8 cellular contexts compared by ENCODE assay signal in the genomic region with DNA sequence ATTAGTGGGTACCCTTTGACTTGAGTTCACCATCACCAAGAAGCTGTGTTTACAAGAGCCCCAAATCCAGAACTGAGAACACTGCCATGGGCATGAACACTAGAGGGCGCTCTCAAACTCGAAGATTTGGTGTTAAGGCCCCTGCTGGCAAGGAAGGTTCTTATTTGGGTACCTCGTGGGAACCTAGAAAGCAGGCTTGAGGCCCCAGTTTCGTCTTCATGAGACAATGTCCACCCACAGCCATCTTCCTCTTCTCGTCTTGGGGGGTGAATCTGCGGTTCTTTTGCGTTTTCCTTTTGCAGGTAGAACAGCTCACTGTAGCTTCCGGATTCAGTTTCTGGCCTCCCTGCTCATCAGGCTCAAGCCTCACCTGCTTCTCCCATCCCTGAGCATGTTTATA.
DNase-seq lines count a peak whose midpoint lies in the region; ATAC-seq, FAIRE-seq and TF ChIP-seq lines count a peak whose summit lies in the region.

No MANE protein-coding gene starts in this region.

- no peaks in the 10 kb centered on the region for H3K9me2 ChIP-seq in SU-DHL-6 (replicated peaks; ENCODE audit: insufficient read depth, low read length)

- no peak overlapping the region for H3K27ac Mint-ChIP-seq in activated naive CD8-positive, alpha-beta T cell treated with anti-CD3 and anti-CD28 coated beads, Interleukin-2, amount 50 U/mL, for 24 hours
- H3K27ac Mint-ChIP-seq in activated naive CD8-positive, alpha-beta T cell treated with anti-CD3 and anti-CD28 coated beads for 36 hours, result no peak overlapping the region
- no peak overlapping the region for H3K27ac Mint-ChIP-seq in nephron progenitor cell
- H3K27ac Mint-ChIP-seq in stimulated activated effector memory CD8-positive, alpha-beta T cell treated with anti-CD3 and anti-CD28 coated beads, Interleukin-12 subunit alpha, Interleukin-12 subunit beta, amount 100 ng/mL, for 72 hours, result no peak overlapping the region

- peaks cover 4% of the 10 kb centered on the region for H3K9me3 Mint-ChIP-seq in activated naive CD8-positive, alpha-beta T cell treated with anti-CD3 and anti-CD28 coated beads, Interleukin-2, amount 50 U/mL, for 24 hours
- H3K9me3 Mint-ChIP-seq in activated naive CD8-positive, alpha-beta T cell treated with anti-CD3 and anti-CD28 coated beads for 36 hours, result peaks cover 2% of the 10 kb centered on the region
- no peaks in the 10 kb centered on the region for H3K9me3 Mint-ChIP-seq in nephron progenitor cell
- peaks cover 13% of the 10 kb centered on the region for H3K9me3 Mint-ChIP-seq in stimulated activated effector memory CD8-positive, alpha-beta T cell treated with anti-CD3 and anti-CD28 coated beads, Interleukin-12 subunit alpha, Interleukin-12 subunit beta, amount 100 ng/mL, for 72 hours

- no peak overlapping the region for H3K27ac ChIP-seq in SU-DHL-6 (ENCODE audit: low read depth, low read length)

- H3K27me3 Mint-ChIP-seq in activated naive CD8-positive, alpha-beta T cell treated with anti-CD3 and anti-CD28 coated beads, Interleukin-2, amount 50 U/mL, for 24 hours, result no peaks in the 10 kb centered on the region
- H3K27me3 Mint-ChIP-seq in activated naive CD8-positive, alpha-beta T cell treated with anti-CD3 and anti-CD28 coated beads for 36 hours, result no peaks in the 10 kb centered on the region
- peaks cover 3% of the 10 kb centered on the region for H3K27me3 Mint-ChIP-seq in nephron progenitor cell (ENCODE audit: low read depth, poor library complexity)

- no peak for TF ChIP-seq POLR2A in H54 (IDR thresholded peaks at IDR 0.05; ENCODE audit: low read depth, low read length)

- H3K36me3 ChIP-seq in SU-DHL-6 (ENCODE audit: low read length), result no peaks in the 10 kb centered on the region

- in situ Hi-C loops in KBM-7 (cut with MboI; ENCODE audit: low pct_unique_long_range_greater_than_20kb, low sequenced_read_pairs), result no loop called here

- peak; percentile 7 for DNase-seq in activated naive CD8-positive, alpha-beta T cell treated with anti-CD3 and anti-CD28 coated beads, Interleukin-2, amount 50 U/mL, for 24 hours
- DNase-seq in activated naive CD8-positive, alpha-beta T cell treated with anti-CD3 and anti-CD28 coated beads for 36 hours, result no peak
- peak; percentile 21 for DNase-seq in H54 (ENCODE audit: insufficient read length, low spot score)
- peak; percentile 68 for DNase-seq in KBM-7
- peak; percentile 86 for DNase-seq in epithelial cell of esophagus (ENCODE audit: low read depth)
- DNase-seq in nephron progenitor cell, result peak; percentile 66
- DNase-seq in stimulated activated effector memory CD8-positive, alpha-beta T cell treated with anti-CD3 and anti-CD28 coated beads, Interleukin-12 subunit alpha, Interleukin-12 subunit beta, amount 100 ng/mL, for 72 hours (ENCODE audit: low spot score in 2 of 2), result no peak

- H3F3A ChIP-seq in SU-DHL-6 (ENCODE audit: insufficient read depth), result no peaks in the 10 kb centered on the region

- no peaks in the 10 kb centered on the region for H3K36me3 Mint-ChIP-seq in activated naive CD8-positive, alpha-beta T cell treated with anti-CD3 and anti-CD28 coated beads, Interleukin-2, amount 50 U/mL, for 24 hours (ENCODE audit: low read depth)
- no peaks in the 10 kb centered on the region for H3K36me3 Mint-ChIP-seq in activated naive CD8-positive, alpha-beta T cell treated with anti-CD3 and anti-CD28 coated beads for 36 hours
- no peaks in the 10 kb centered on the region for H3K36me3 Mint-ChIP-seq in nephron progenitor cell (ENCODE audit: low read depth)
- no peaks in the 10 kb centered on the region for H3K36me3 Mint-ChIP-seq in stimulated activated effector memory CD8-positive, alpha-beta T cell treated with anti-CD3 and anti-CD28 coated beads, Interleukin-12 subunit alpha, Interleukin-12 subunit beta, amount 100 ng/mL, for 72 hours

- H3K4me2 ChIP-seq in SU-DHL-6 (ENCODE audit: low read depth, low read length, poor library complexity, severe bottlenecking), result no peak overlapping the region

- H3K79me2 ChIP-seq in SU-DHL-6 (ENCODE audit: insufficient read depth, low read length), result no peaks in the 10 kb centered on the region

- no peak overlapping the region for H3K4me3 Mint-ChIP-seq in activated naive CD8-positive, alpha-beta T cell treated with anti-CD3 and anti-CD28 coated beads, Interleukin-2, amount 50 U/mL, for 24 hours
- H3K4me3 Mint-ChIP-seq in activated naive CD8-positive, alpha-beta T cell treated with anti-CD3 and anti-CD28 coated beads for 36 hours, result no peak overlapping the region
- no peak overlapping the region for H3K4me3 Mint-ChIP-seq in nephron progenitor cell
- H3K4me3 Mint-ChIP-seq in stimulated activated effector memory CD8-positive, alpha-beta T cell treated with anti-CD3 and anti-CD28 coated beads, Interleukin-12 subunit alpha, Interleukin-12 subunit beta, amount 100 ng/mL, for 72 hours, result no peak overlapping the region

- H3K9ac ChIP-seq in SU-DHL-6 (ENCODE audit: low read length), result no peak overlapping the region

- H3K9me3 ChIP-seq in SU-DHL-6 (ENCODE audit: insufficient read depth, low read length), result no peaks in the 10 kb centered on the region

- H3K4me3 ChIP-seq in SU-DHL-6 (ENCODE audit: insufficient read depth, low read length, poor library complexity, severe bottlenecking) (no peak overlapping the region), epithelial cell of esophagus (ENCODE audit: low read length) (no peak overlapping the region)

- ATAC-seq in activated naive CD8-positive, alpha-beta T cell treated with anti-CD3 and anti-CD28 coated beads, Interleukin-2, amount 50 U/mL, for 24 hours, result no peak
- no peak for ATAC-seq in stimulated activated effector memory CD8-positive, alpha-beta T cell treated with anti-CD3 and anti-CD28 coated beads, Interleukin-12 subunit alpha, Interleukin-12 subunit beta, amount 100 ng/mL, for 72 hours

- no peaks in the 10 kb centered on the region for H3K4me1 Mint-ChIP-seq in activated naive CD8-positive, alpha-beta T cell treated with anti-CD3 and anti-CD28 coated beads, Interleukin-2, amount 50 U/mL, for 24 hours
- no peaks in the 10 kb centered on the region for H3K4me1 Mint-ChIP-seq in activated naive CD8-positive, alpha-beta T cell treated with anti-CD3 and anti-CD28 coated beads for 36 hours
- no peaks in the 10 kb centered on the region for H3K4me1 Mint-ChIP-seq in nephron progenitor cell
- no peaks in the 10 kb centered on the region for H3K4me1 Mint-ChIP-seq in stimulated activated effector memory CD8-positive, alpha-beta T cell treated with anti-CD3 and anti-CD28 coated beads, Interleukin-12 subunit alpha, Interleukin-12 subunit beta, amount 100 ng/mL, for 72 hours

- FAIRE-seq in H54 (lab: Jason Lieb, UNC), result peak; percentile 74

- TF ChIP-seq CTCF in SU-DHL-6 (IDR thresholded peaks at IDR 0.05; ENCODE audit: insufficient read depth, low read length, poor library complexity, severe bottlenecking), result peak; percentile 86
- TF ChIP-seq CTCF in epithelial cell of esophagus (IDR thresholded peaks at IDR 0.05; ENCODE audit: insufficient read depth, low read depth, low read length, missing control alignments), result peak; percentile 97
- TF ChIP-seq CTCF in nephron progenitor cell (IDR thresholded peaks at IDR 0.05), result peak; percentile 78

- no peaks in the 10 kb centered on the region for H3K27me3 ChIP-seq in SU-DHL-6 (ENCODE audit: low read length)

- no peaks in the 10 kb centered on the region for H4K20me1 ChIP-seq in SU-DHL-6 (ENCODE audit: low read depth, low read length)

- H2AFZ ChIP-seq in SU-DHL-6 (ENCODE audit: low read depth, low read length, severe bottlenecking), result no peak overlapping the region

Comparison
In these comparisons a context has a peak if more than half of its experiments do, and no peak if none do; other contexts are left out.
1. DNase-seq: peak in activated naive CD8-positive, alpha-beta T cell treated with anti-CD3 and anti-CD28 coated beads, Interleukin-2, amount 50 U/mL, for 24 hours (single experiment), H54 (single experiment), KBM-7 (single experiment), epithelial cell of esophagus (single experiment) and nephron progenitor cell (single experiment); none in activated naive CD8-positive, alpha-beta T cell treated with anti-CD3 and anti-CD28 coated beads for 36 hours (single experiment) and stimulated activated effector memory CD8-positive, alpha-beta T cell treated with anti-CD3 and anti-CD28 coated beads, Interleukin-12 subunit alpha, Interleukin-12 subunit beta, amount 100 ng/mL, for 72 hours (0 of 2).
2. Peak in every context shown above with its lines, with median percentiles within 50 percentile points of each other: CTCF ChIP-seq.